29 cellular contexts compared by ENCODE assay signal in the genomic region with DNA sequence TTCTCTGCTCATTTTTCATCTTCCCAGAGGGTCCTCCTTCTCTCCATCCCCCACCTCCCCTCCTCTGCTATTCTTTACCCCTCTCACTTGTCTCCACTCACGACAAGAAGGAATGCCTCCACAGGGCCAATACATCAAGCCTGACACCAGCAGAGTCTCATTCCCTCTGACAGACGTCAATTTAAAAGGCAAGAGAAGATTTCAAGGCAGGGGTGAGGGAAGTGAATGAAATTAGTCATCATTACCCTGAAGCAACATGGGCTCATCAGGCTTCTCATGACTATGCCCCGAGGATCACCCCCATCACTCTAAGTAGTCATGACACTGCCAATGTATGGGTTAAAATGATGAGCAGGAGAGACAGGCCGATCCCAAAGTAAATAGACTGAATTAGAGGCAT.
"Had no signal": no experiment of that assay in that cellular context is flagged by ENCODE, and none has a peak within 500 bp of the region (broad histone marks: within the 10 kb centered on the region; RNA-seq: fewer than 3 reads in every experiment).

No MANE protein-coding gene starts in this region.

- H3K9me3 Mint-ChIP-seq: activated CD4-positive, alpha-beta T cell treated with anti-CD3 and anti-CD28 coated beads, Interleukin-2, amount 10 ng/mL, durations not matched to agents 7 days and 5 days; activated CD8-positive, alpha-beta T cell treated with anti-CD3 and anti-CD28 coated beads for 36 hours; activated naive CD4-positive, alpha-beta T cell treated with anti-CD3 and anti-CD28 coated beads, Interleukin-2, amount 50 U/mL, for 24 hours; activated T-helper 1 cell treated with anti-CD3 and anti-CD28 coated beads, Interleukin-12 subunit alpha, Interleukin-12 subunit beta, Interleukin-2, Interleukin-4 antibody, amounts not matched to agents 30 ng/mL and 10 ng/mL and 1 ng/mL, durations not matched to agents 14 hours and 24 hours and 36 hours had no signal

- H3K4me1 Mint-ChIP-seq: activated CD4-positive, alpha-beta T cell treated with anti-CD3 and anti-CD28 coated beads, Interleukin-2, amount 10 ng/mL, durations not matched to agents 7 days and 5 days; activated naive CD4-positive, alpha-beta T cell treated with anti-CD3 and anti-CD28 coated beads, Interleukin-2, amount 50 U/mL, for 24 hours; natural killer cell; T-helper 17 cell had no signal

- H3K9me3 ChIP-seq: body of pancreas, pancreas, thoracic aorta, upper lobe of left lung had no signal

- H3K27me3 ChIP-seq: body of pancreas, pancreas, sigmoid colon, upper lobe of left lung had no signal

- H3K36me3 Mint-ChIP-seq: activated CD8-positive, alpha-beta memory T cell treated with anti-CD3 and anti-CD28 coated beads, Interleukin-2, amount 10 ng/mL, durations not matched to agents 7 days and 5 days; activated naive CD4-positive, alpha-beta T cell treated with anti-CD3 and anti-CD28 coated beads, Interleukin-2, amount 50 U/mL, for 24 hours; natural killer cell had no signal

- H3K4me2 ChIP-seq: smooth muscle cell had no signal

- H3K4me3 Mint-ChIP-seq: activated CD4-positive, alpha-beta T cell treated with anti-CD3 and anti-CD28 coated beads, Interleukin-2, amount 10 ng/mL, durations not matched to agents 7 days and 5 days; activated CD8-positive, alpha-beta memory T cell treated with anti-CD3 and anti-CD28 coated beads, Interleukin-2, amount 10 ng/mL, durations not matched to agents 7 days and 5 days; activated CD8-positive, alpha-beta T cell treated with anti-CD3 and anti-CD28 coated beads for 36 hours; activated naive CD4-positive, alpha-beta T cell treated with anti-CD3 and anti-CD28 coated beads, Interleukin-2, amount 50 U/mL, for 24 hours; activated T-helper 1 cell treated with anti-CD3 and anti-CD28 coated beads, Interleukin-12 subunit alpha, Interleukin-12 subunit beta, Interleukin-2, Interleukin-4 antibody, amounts not matched to agents 30 ng/mL and 10 ng/mL and 1 ng/mL, durations not matched to agents 14 hours and 24 hours and 36 hours; dendritic cell treated with granulocyte-macrophage colony-stimulating factor and Interleukin-4, amounts not matched to agents 40 ng/mL and 50 ng/mL, for 4 days; natural killer cell; T-helper 17 cell had no signal

- DNase-seq: activated CD4-positive, alpha-beta T cell treated with anti-CD3 and anti-CD28 coated beads, Interleukin-2, amount 10 ng/mL, durations not matched to agents 7 days and 5 days; activated CD4-positive, CD25-positive, alpha-beta regulatory T cell treated with anti-CD3 and anti-CD28 coated beads, Interleukin-2, amount 50 U/mL, for 72 hours; activated CD8-positive, alpha-beta memory T cell treated with anti-CD3 and anti-CD28 coated beads, Interleukin-2, amount 10 ng/mL, durations not matched to agents 7 days and 5 days; activated CD8-positive, alpha-beta T cell treated with anti-CD3 and anti-CD28 coated beads for 36 hours; activated gamma-delta T cell treated with Interleukin-2 at 50 U/mL for 16 hours; activated T-cell treated with anti-CD3 and anti-CD28 coated beads for 4 hours; anterior cingulate cortex; body of pancreas; caudate nucleus; effector CD8-positive, alpha-beta T cell; foreskin melanocyte; kidney glomerular epithelial cell; left ventricle myocardium inferior; midbrain; natural killer cell; pancreas; sigmoid colon; stimulated activated CD4-positive, alpha-beta T cell treated with anti-CD3 and anti-CD28 coated beads, Interleukin-15, amount 100 ng/mL, for 24 hours; stimulated activated CD4-positive, alpha-beta T cell treated with anti-CD3 and anti-CD28 coated beads, Interleukin-2, amount 100 ng/mL, for 48 hours; stimulated activated naive CD4-positive, alpha-beta T cell treated with Interleukin-2 at 50 U/mL for 16 hours; SW 1271; T-helper 17 cell; upper lobe of left lung; WERI-Rb-1 had no signal

- ATAC-seq: activated CD8-positive, alpha-beta memory T cell treated with anti-CD3 and anti-CD28 coated beads, Interleukin-2, amount 10 ng/mL, durations not matched to agents 7 days and 5 days; activated CD8-positive, alpha-beta T cell treated with anti-CD3 and anti-CD28 coated beads for 36 hours; body of pancreas; natural killer cell; pancreas; T-helper 17 cell had no signal

- H3K27ac ChIP-seq: body of pancreas, left ventricle myocardium inferior, pancreas, sigmoid colon, thoracic aorta, upper lobe of left lung, WERI-Rb-1 had no signal

- H3K4me3 ChIP-seq: body of pancreas, left ventricle myocardium inferior, pancreas, sigmoid colon, smooth muscle cell, thoracic aorta, upper lobe of left lung had no signal

- FAIRE-seq: pancreas had no signal

- H3K27me3 Mint-ChIP-seq: activated CD8-positive, alpha-beta memory T cell treated with anti-CD3 and anti-CD28 coated beads, Interleukin-2, amount 10 ng/mL, durations not matched to agents 7 days and 5 days; activated CD8-positive, alpha-beta T cell treated with anti-CD3 and anti-CD28 coated beads for 36 hours; activated naive CD4-positive, alpha-beta T cell treated with anti-CD3 and anti-CD28 coated beads, Interleukin-2, amount 50 U/mL, for 24 hours; dendritic cell treated with granulocyte-macrophage colony-stimulating factor and Interleukin-4, amounts not matched to agents 40 ng/mL and 50 ng/mL, for 4 days; T-helper 17 cell had no signal

- H3K36me3 ChIP-seq: left ventricle myocardium inferior, pancreas, sigmoid colon, thoracic aorta, upper lobe of left lung, WERI-Rb-1 had no signal

- H3K27ac Mint-ChIP-seq: activated CD4-positive, alpha-beta T cell treated with anti-CD3 and anti-CD28 coated beads, Interleukin-2, amount 10 ng/mL, durations not matched to agents 7 days and 5 days; activated CD8-positive, alpha-beta memory T cell treated with anti-CD3 and anti-CD28 coated beads, Interleukin-2, amount 10 ng/mL, durations not matched to agents 7 days and 5 days; activated CD8-positive, alpha-beta T cell treated with anti-CD3 and anti-CD28 coated beads for 36 hours; activated naive CD4-positive, alpha-beta T cell treated with anti-CD3 and anti-CD28 coated beads, Interleukin-2, amount 50 U/mL, for 24 hours; activated T-helper 1 cell treated with anti-CD3 and anti-CD28 coated beads, Interleukin-12 subunit alpha, Interleukin-12 subunit beta, Interleukin-2, Interleukin-4 antibody, amounts not matched to agents 30 ng/mL and 10 ng/mL and 1 ng/mL, durations not matched to agents 14 hours and 24 hours and 36 hours; dendritic cell treated with granulocyte-macrophage colony-stimulating factor and Interleukin-4, amounts not matched to agents 40 ng/mL and 50 ng/mL, for 4 days; natural killer cell; T-helper 17 cell had no signal
